Comparison of ENCODE assay signal across 19 cellular contexts in the genomic region with DNA sequence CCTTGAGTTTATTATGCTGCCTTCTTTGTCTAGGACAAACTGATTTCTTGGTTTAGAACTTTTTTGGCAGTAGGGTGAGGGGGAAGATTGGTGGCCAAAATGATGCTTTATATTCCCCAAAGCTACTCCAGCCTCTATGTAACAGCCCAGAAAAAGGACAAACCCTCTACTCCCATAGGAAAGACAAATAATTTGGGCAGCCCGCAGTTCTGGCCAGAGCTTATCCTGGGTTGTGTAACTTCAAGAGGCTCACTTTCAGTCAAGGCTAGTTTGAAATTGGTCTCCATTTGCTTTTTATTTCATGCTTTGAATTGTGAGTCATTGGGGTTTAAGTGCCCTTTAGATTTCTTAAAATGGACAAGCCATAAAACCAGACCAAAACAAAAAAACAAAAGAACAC.
"Had no signal": no experiment of that assay in that cellular context is flagged by ENCODE, and none has a peak within 500 bp of the region (broad histone marks: within the 10 kb centered on the region; RNA-seq: fewer than 3 reads in every experiment).

No MANE protein-coding gene starts in this region.

- H3K4me3 ChIP-seq: MG63 had no signal

- FAIRE-seq: HepG2 had no signal

- H3K9ac ChIP-seq: SK-N-SH had no signal

- DNase-seq: IMR-90, Karpas-422, KG1, MG63, NCI-H1092, NCI-H1105 treated with DMSO at 0.1 percent for 48 hours, NCI-H1694 treated with DMSO at 0.1 percent for 48 hours, NCI-H2227 treated with DMSO at 0.1 percent for 48 hours, NCI-H524, NCI-H526 treated with DMSO at 0.1 percent for 48 hours, NCI-H774, PC-3, SHP77, SK-N-SH, SW 1271, T-cell had no signal

- ATAC-seq: HepG2, Panc1, PC-3, T-cell had no signal

- H3K9me3 ChIP-seq: MG63, SK-N-SH had no signal

- H3K27ac ChIP-seq: RWPE1 had no signal

- H3K36me3 ChIP-seq: MG63 had no signal

- H3K4me2 ChIP-seq: SK-N-SH had no signal
